20 cellular contexts compared by ENCODE assay signal in the genomic region with DNA sequence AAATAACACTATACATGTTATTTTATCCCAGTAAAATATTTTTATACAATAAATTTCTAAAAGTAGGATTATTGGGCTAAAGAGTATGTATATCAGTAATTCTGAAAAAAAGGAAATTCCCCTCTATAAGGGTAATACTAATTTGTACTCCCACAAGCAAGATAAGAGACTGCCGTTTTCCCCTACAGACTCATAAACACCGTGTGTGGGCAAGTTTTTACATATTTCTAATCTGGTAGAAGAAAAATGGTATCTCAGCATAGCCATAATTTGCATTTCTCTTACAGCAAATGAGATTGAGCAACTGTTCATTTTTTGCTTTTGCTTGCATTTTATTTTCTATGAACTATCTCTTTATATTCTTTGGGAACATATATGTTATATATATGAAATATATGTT. TPM values are rescaled to one million over a fixed set of nuclear protein-coding genes. Genes with fewer than 3 reads are reported as not detected.
DNase-seq lines count a peak whose midpoint lies in the region; ATAC-seq and TF ChIP-seq lines count a peak whose summit lies in the region.
"Had no signal": no experiment of that assay in that cellular context is flagged by ENCODE, and none has a peak within 500 bp of the region (broad histone marks: within the 10 kb centered on the region; RNA-seq: fewer than 3 reads in every experiment).

No MANE protein-coding gene starts in this region.

- H3K9me3 ChIP-seq in SK-N-MC (ENCODE audit: low read depth, low read length) (no peaks in the 10 kb centered on the region), T-helper 17 cell (ENCODE audit: control insufficient read depth, low read length, poor library complexity, severe bottlenecking) (no peaks in the 10 kb centered on the region), endodermal cell (ENCODE audit: control insufficient read depth, low read length) (no peaks in the 10 kb centered on the region)
- H3K9me3 ChIP-seq: colonic mucosa, sigmoid colon, transverse colon had no signal

- no peaks in the 10 kb centered on the region for H3K36me3 ChIP-seq in SK-N-MC (ENCODE audit: insufficient read depth, low read length)
- H3K36me3 ChIP-seq in endodermal cell (ENCODE audit: control insufficient read depth, insufficient read depth, low read length) = no peaks in the 10 kb centered on the region
- H3K36me3 ChIP-seq: colonic mucosa, sigmoid colon, transverse colon had no signal

- peak; percentile 79 for ATAC-seq in GM19351 (IDR thresholded peaks at IDR 0.05; ENCODE audit: unreplicated experiment)
- peak; percentile 79 for ATAC-seq in HG02870 (IDR thresholded peaks at IDR 0.05; ENCODE audit: unreplicated experiment)
- ATAC-seq in T-helper 17 cell = no peak

- peak overlapping the region; percentile 81; the same call in 1 of the 2 replicates for H3K27ac ChIP-seq in SK-N-MC
- H3K27ac ChIP-seq in endodermal cell (ENCODE audit: low read depth, low read length) = no peak overlapping the region
- H3K27ac ChIP-seq: colonic mucosa, sigmoid colon, transverse colon had no signal

- H3K36me3 Mint-ChIP-seq in T-helper 17 cell (ENCODE audit: low read depth) = peaks cover 3% of the 10 kb centered on the region
- H3K36me3 Mint-ChIP-seq in activated T-helper 1 cell treated with anti-CD3 and anti-CD28 coated beads, Interleukin-12 subunit alpha, Interleukin-12 subunit beta, Interleukin-2, Interleukin-4 antibody, amounts not matched to agents 30 ng/mL and 10 ng/mL and 1 ng/mL, durations not matched to agents 14 hours and 24 hours and 36 hours (ENCODE audit: low read depth) = no peaks in the 10 kb centered on the region
- H3K36me3 Mint-ChIP-seq in endodermal cell (ENCODE audit: low read depth) = no peaks in the 10 kb centered on the region

- intact Hi-C loops in activated T-helper 1 cell treated with anti-CD3 and anti-CD28 coated beads, Interleukin-12 subunit alpha, Interleukin-12 subunit beta, Interleukin-2, Interleukin-4 antibody, amounts not matched to agents 30 ng/mL and 10 ng/mL and 1 ng/mL, durations not matched to agents 14 hours and 24 hours and 36 hours (cut with micrococcal nuclease) = no loop called here

- no peak overlapping the region for H3K27ac Mint-ChIP-seq in T-helper 17 cell
- H3K27ac Mint-ChIP-seq in activated T-helper 1 cell treated with anti-CD3 and anti-CD28 coated beads, Interleukin-12 subunit alpha, Interleukin-12 subunit beta, Interleukin-2, Interleukin-4 antibody, amounts not matched to agents 30 ng/mL and 10 ng/mL and 1 ng/mL, durations not matched to agents 14 hours and 24 hours and 36 hours = no peak overlapping the region
- H3K27ac Mint-ChIP-seq in endodermal cell = no peak overlapping the region

- no peak for TF ChIP-seq CTCF in GM10266 (IDR thresholded peaks at IDR 0.05; ENCODE audit: control insufficient read depth, insufficient read depth, low read depth, missing control alignments)
- no peak for TF ChIP-seq CTCF in endodermal cell (conservative IDR thresholded peaks at IDR 0.05)

- no peak overlapping the region for H3K4me3 Mint-ChIP-seq in T-helper 17 cell
- no peak overlapping the region for H3K4me3 Mint-ChIP-seq in activated T-helper 1 cell treated with anti-CD3 and anti-CD28 coated beads, Interleukin-12 subunit alpha, Interleukin-12 subunit beta, Interleukin-2, Interleukin-4 antibody, amounts not matched to agents 30 ng/mL and 10 ng/mL and 1 ng/mL, durations not matched to agents 14 hours and 24 hours and 36 hours
- H3K4me3 Mint-ChIP-seq in endodermal cell = no peak overlapping the region

- H3K4me1 Mint-ChIP-seq in T-helper 17 cell (peaks cover 8% of the 10 kb centered on the region), endodermal cell (peaks cover 28% of the 10 kb centered on the region)
- H3K4me1 Mint-ChIP-seq in activated T-helper 1 cell treated with anti-CD3 and anti-CD28 coated beads, Interleukin-12 subunit alpha, Interleukin-12 subunit beta, Interleukin-2, Interleukin-4 antibody, amounts not matched to agents 30 ng/mL and 10 ng/mL and 1 ng/mL, durations not matched to agents 14 hours and 24 hours and 36 hours (ENCODE audit: low read depth) = peaks cover 13% of the 10 kb centered on the region

- H3K27me3 Mint-ChIP-seq in T-helper 17 cell (peaks cover 38% of the 10 kb centered on the region), endodermal cell (ENCODE audit: insufficient read depth) (no peaks in the 10 kb centered on the region)
- peaks cover 12% of the 10 kb centered on the region for H3K27me3 Mint-ChIP-seq in activated T-helper 1 cell treated with anti-CD3 and anti-CD28 coated beads, Interleukin-12 subunit alpha, Interleukin-12 subunit beta, Interleukin-2, Interleukin-4 antibody, amounts not matched to agents 30 ng/mL and 10 ng/mL and 1 ng/mL, durations not matched to agents 14 hours and 24 hours and 36 hours (ENCODE audit: insufficient read depth)

- H3K4me3 ChIP-seq in SK-N-MC = no peak overlapping the region
- H3K4me3 ChIP-seq in endodermal cell (ENCODE audit: low read length) = no peak overlapping the region
- H3K4me3 ChIP-seq: colonic mucosa, sigmoid colon, transverse colon had no signal

- H3K9ac ChIP-seq in SK-N-MC (ENCODE audit: insufficient read length) (no peak overlapping the region), endodermal cell (ENCODE audit: extremely low read depth, low read length, poor library complexity, severe bottlenecking) (no peak overlapping the region)

- DNase-seq in GM10266 (ENCODE audit: extremely low spot score) = peak; percentile 61
- DNase-seq in SK-N-MC (ENCODE audit: low read depth, low spot score) = peak; percentile 93
- no peak for DNase-seq in T-helper 17 cell
- no peak for DNase-seq in activated T-helper 1 cell treated with anti-CD3 and anti-CD28 coated beads, Interleukin-12 subunit alpha, Interleukin-12 subunit beta, Interleukin-2, Interleukin-4 antibody, amounts not matched to agents 30 ng/mL and 10 ng/mL and 1 ng/mL, durations not matched to agents 14 hours and 24 hours and 36 hours (ENCODE audit: low spot score)
- DNase-seq in ureter (ENCODE audit: low spot score) = no peak
- DNase-seq in endodermal cell = no peak
- DNase-seq: colonic mucosa, COR-L47, GDM1, IMR-90, NCI-H2107, nucleus accumbens, sigmoid colon, T-helper 1 cell, transverse colon had no signal

- H3K27me3 ChIP-seq in endodermal cell (ENCODE audit: control insufficient read depth, insufficient read depth, low read length, poor library complexity, severe bottlenecking) = no peaks in the 10 kb centered on the region
- H3K27me3 ChIP-seq: colonic mucosa, sigmoid colon, transverse colon had no signal

- peaks cover 9% of the 10 kb centered on the region for H3K4me1 ChIP-seq in endodermal cell (ENCODE audit: control insufficient read depth, insufficient read depth, low read length)
- H3K4me1 ChIP-seq: colonic mucosa, sigmoid colon had no signal

- WGBS in endodermal cell (ENCODE audit: insufficient coverage in 1 of 2, insufficient read length in 1 of 2), 2 experiments = 90 to 100% methylated on average over 1 to 2 of the region's 2 CpGs

- no peaks in the 10 kb centered on the region for H3K9me3 Mint-ChIP-seq in activated T-helper 1 cell treated with anti-CD3 and anti-CD28 coated beads, Interleukin-12 subunit alpha, Interleukin-12 subunit beta, Interleukin-2, Interleukin-4 antibody, amounts not matched to agents 30 ng/mL and 10 ng/mL and 1 ng/mL, durations not matched to agents 14 hours and 24 hours and 36 hours
- H3K9me3 Mint-ChIP-seq in endodermal cell = no peaks in the 10 kb centered on the region

RNA-seq across cellular contexts. Expression of gene MYMX, which starts 26.0 kb away (rescaled TPM):
- total RNA-seq in T-helper 17 cell (not detected), ureter (not detected), endodermal cell (1 to 10 TPM; 1.7 to 1.8 TPM)
- not detected in 2 replicates for total RNA-seq in activated T-helper 1 cell treated with anti-CD3 and anti-CD28 coated beads, Interleukin-12 subunit alpha, Interleukin-12 subunit beta, Interleukin-2, Interleukin-4 antibody, amounts not matched to agents 30 ng/mL and 10 ng/mL and 1 ng/mL, durations not matched to agents 14 hours and 24 hours and 36 hours
- polyA plus RNA-seq in endodermal cell (2013, experiment 1 of 2) = 1.1 TPM
- polyA plus RNA-seq in endodermal cell (2013, experiment 2 of 2) = 0.83 TPM
- total RNA-seq: colonic mucosa, IMR-90, kidney epithelial cell, mononuclear cell, RPMI7951, sigmoid colon had no signal
- polyA plus RNA-seq: IMR-90 had no signal

RNA-seq across cellular contexts. Expression of gene CAPN11, which starts 32.1 kb away (rescaled TPM):
- total RNA-seq in T-helper 17 cell (1 to 10 TPM in 1 of 2 donors, under 1 TPM in 1; 0.26 to 1.0 TPM), ureter (2.1 TPM), endodermal cell (1 to 10 TPM in 1 of 2 donors, under 1 TPM in 1; 0.53 to 1.2 TPM)
- total RNA-seq in activated T-helper 1 cell treated with anti-CD3 and anti-CD28 coated beads, Interleukin-12 subunit alpha, Interleukin-12 subunit beta, Interleukin-2, Interleukin-4 antibody, amounts not matched to agents 30 ng/mL and 10 ng/mL and 1 ng/mL, durations not matched to agents 14 hours and 24 hours and 36 hours = not detected in 2 replicates
- polyA plus RNA-seq in endodermal cell (2013, experiment 1 of 2) = 0.18 TPM
- 0.17 TPM for polyA plus RNA-seq in endodermal cell (2013, experiment 2 of 2)
- total RNA-seq: IMR-90, kidney epithelial cell, RPMI7951 had no signal
- polyA plus RNA-seq: IMR-90 had no signal

RNA-seq across cellular contexts. Expression of gene SLC29A1, which starts 32.7 kb away (rescaled TPM):
- total RNA-seq in T-helper 17 cell (1 to 10 TPM; 1.4 to 3.4 TPM), ureter (58.1 TPM), endodermal cell (100 to 1,000 TPM; 129 to 155 TPM)
- 121 and 122 TPM in 2 replicates for total RNA-seq in activated T-helper 1 cell treated with anti-CD3 and anti-CD28 coated beads, Interleukin-12 subunit alpha, Interleukin-12 subunit beta, Interleukin-2, Interleukin-4 antibody, amounts not matched to agents 30 ng/mL and 10 ng/mL and 1 ng/mL, durations not matched to agents 14 hours and 24 hours and 36 hours
- polyA plus RNA-seq in endodermal cell (2013, experiment 1 of 2) = 65.0 TPM
- 58.4 TPM for polyA plus RNA-seq in endodermal cell (2013, experiment 2 of 2)

RNA-seq across cellular contexts. Expression of gene HSP90AB1, which starts 56.2 kb away (rescaled TPM):
- total RNA-seq in T-helper 17 cell (100 to 1,000 TPM; 454 to 478 TPM), ureter (936 TPM), endodermal cell (1,000 to 10,000 TPM; 1,356 to 1,422 TPM)
- 2,065 and 2,095 TPM in 2 replicates for total RNA-seq in activated T-helper 1 cell treated with anti-CD3 and anti-CD28 coated beads, Interleukin-12 subunit alpha, Interleukin-12 subunit beta, Interleukin-2, Interleukin-4 antibody, amounts not matched to agents 30 ng/mL and 10 ng/mL and 1 ng/mL, durations not matched to agents 14 hours and 24 hours and 36 hours
- polyA plus RNA-seq in endodermal cell (2013, experiment 1 of 2) = 1,137 TPM
- 1,046 TPM for polyA plus RNA-seq in endodermal cell (2013, experiment 2 of 2)

Comparison
In these comparisons a context has a peak if more than half of its experiments do, and no peak if none do; other contexts are left out.
1. DNase-seq: peak in GM10266 (single experiment) and SK-N-MC (single experiment); none in T-helper 17 cell (0 of 3), activated T-helper 1 cell treated with anti-CD3 and anti-CD28 coated beads, Interleukin-12 subunit alpha, Interleukin-12 subunit beta, Interleukin-2, Interleukin-4 antibody, amounts not matched to agents 30 ng/mL and 10 ng/mL and 1 ng/mL, durations not matched to agents 14 hours and 24 hours and 36 hours (single experiment), ureter (single experiment) and endodermal cell (single experiment).
2. RNA of gene SLC29A1, which starts 32.7 kb away (total RNA-seq): 129 to 155 TPM in endodermal cell, 121 to 122 TPM in activated T-helper 1 cell treated with anti-CD3 and anti-CD28 coated beads, Interleukin-12 subunit alpha, Interleukin-12 subunit beta, Interleukin-2, Interleukin-4 antibody, amounts not matched to agents 30 ng/mL and 10 ng/mL and 1 ng/mL, durations not matched to agents 14 hours and 24 hours and 36 hours and 58.1 TPM in ureter (single experiment); 1.4 to 3.4 TPM in T-helper 17 cell; every median in the first group is over 10 times any median in the second.